17 cellular contexts compared by ENCODE assay signal in the genomic region with DNA sequence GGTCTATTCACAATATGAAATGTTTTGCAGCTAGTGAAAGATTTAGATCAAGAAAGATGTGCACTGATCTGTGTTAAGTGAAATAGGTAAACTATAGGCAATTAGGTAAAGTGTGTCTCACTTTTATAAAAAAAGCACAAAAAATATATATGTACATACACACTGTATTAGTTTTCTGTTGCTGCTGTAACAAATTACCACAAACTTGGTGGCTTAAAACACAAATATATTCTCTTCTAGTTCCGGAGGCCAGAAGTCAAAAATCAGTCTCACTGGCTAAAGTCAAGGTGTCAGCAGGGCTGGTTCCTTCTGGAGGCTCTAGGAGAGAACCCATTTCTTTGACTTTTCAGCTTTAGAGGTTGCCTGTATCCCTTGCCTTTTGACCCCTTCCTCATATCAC. TPM values are rescaled to one million over a fixed set of nuclear protein-coding genes. Genes with fewer than 3 reads are reported as not detected.
DNase-seq lines count a peak whose midpoint lies in the region; ATAC-seq and TF ChIP-seq lines count a peak whose summit lies in the region.
"Had no signal": no experiment of that assay in that cellular context is flagged by ENCODE, and none has a peak within 500 bp of the region (broad histone marks: within the 10 kb centered on the region; RNA-seq: fewer than 3 reads in every experiment).

No MANE protein-coding gene starts in this region.

- no peak for TF ChIP-seq CTCF in endothelial cell (IDR thresholded peaks at IDR 0.05; ENCODE audit: unreplicated experiment)
- no peak for TF ChIP-seq CTCF in right lobe of liver (IDR thresholded peaks at IDR 0.05)

- WGBS in right lobe of liver (ENCODE audit: insufficient coverage, low coverage, low lambda C conversion rate, missing lambda C conversion rate): no CpG with 5 or more reads among the region's 1 CpG

- H3K4me3 ChIP-seq in right lobe of liver: no peak overlapping the region
- H3K4me3 ChIP-seq: BLaER1, HAP-1 had no signal

- peak overlapping the region; percentile 57 for H3K4me3 Mint-ChIP-seq in endothelial cell (ENCODE audit: unreplicated experiment)
- H3K4me3 Mint-ChIP-seq: B cell; CD4-positive, CD25-positive, alpha-beta regulatory T cell; CD8-positive, alpha-beta T cell; HFFc6 had no signal

- peak; percentile 7 for TF ChIP-seq POLR2A in right lobe of liver (IDR thresholded peaks at IDR 0.05)

- no peak overlapping the region for H3K27ac Mint-ChIP-seq in endothelial cell (ENCODE audit: unreplicated experiment)
- H3K27ac Mint-ChIP-seq: B cell; CD4-positive, CD25-positive, alpha-beta regulatory T cell; CD8-positive, alpha-beta T cell; HFFc6 had no signal

- H3K27ac ChIP-seq in right lobe of liver: peak overlapping the region in 1 of 3 donors; percentile 10
- H3K27ac ChIP-seq: BLaER1, C4-2B had no signal

- H3K36me3 ChIP-seq in right lobe of liver: peaks cover 0 to 35% (median 14%) of the 10 kb centered on the region in 4 donors

- H3K9me3 Mint-ChIP-seq in endothelial cell (ENCODE audit: unreplicated experiment): no peaks in the 10 kb centered on the region
- H3K9me3 Mint-ChIP-seq: CD4-positive, CD25-positive, alpha-beta regulatory T cell; CD8-positive, alpha-beta T cell; HFFc6 had no signal

- intact Hi-C loops in cardiac septum (cut with DNase I) (no loop called here), Right ventricle myocardium inferior (cut with DNase I) (no loop called here), right lobe of liver (cut with DNase I) (no loop called here)

- H3K4me1 Mint-ChIP-seq in endothelial cell (ENCODE audit: unreplicated experiment): peaks cover 14% of the 10 kb centered on the region

- no peaks in the 10 kb centered on the region for H3K27me3 ChIP-seq in right lobe of liver
- H3K27me3 ChIP-seq: BLaER1 had no signal

- peaks cover 2% of the 10 kb centered on the region for H3K27me3 Mint-ChIP-seq in endothelial cell (ENCODE audit: unreplicated experiment)
- H3K27me3 Mint-ChIP-seq: B cell; CD4-positive, CD25-positive, alpha-beta regulatory T cell had no signal

- peaks cover 2 to 52% (median 33%) of the 10 kb centered on the region in 4 donors for H3K4me1 ChIP-seq in right lobe of liver
- H3K4me1 ChIP-seq: Caco-2, HAP-1 had no signal

- ATAC-seq in Right ventricle myocardium inferior (no peak), right lobe of liver (no peak), GM21515 (IDR thresholded peaks at IDR 0.05; ENCODE audit: unreplicated experiment) (no peak), GM19463 (IDR thresholded peaks at IDR 0.05; ENCODE audit: unreplicated experiment) (no peak)
- ATAC-seq: CD8-positive, alpha-beta T cell had no signal

- peaks cover 6% of the 10 kb centered on the region for H3K36me3 Mint-ChIP-seq in endothelial cell (ENCODE audit: low read depth, unreplicated experiment)

- no peaks in the 10 kb centered on the region for H3K9me3 ChIP-seq in right lobe of liver
- H3K9me3 ChIP-seq: BLaER1, Caco-2, HAP-1 had no signal

- DNase-seq in cardiac septum (ENCODE audit: low spot score) (peak; percentile 3), Right ventricle myocardium inferior (ENCODE audit: missing footprints) (no peak), endothelial cell (ENCODE audit: low spot score) (no peak), right lobe of liver (no peak)
- DNase-seq: Caco-2; CD4-positive, CD25-positive, alpha-beta regulatory T cell; CD8-positive, alpha-beta T cell; DMS153; DND-41; GOT3; HFFc6 had no signal

RNA-seq across cellular contexts. Expression of gene FAH, which starts 11.1 kb away (rescaled TPM):
- total RNA-seq in cardiac septum (25.2 TPM), Right ventricle myocardium inferior (25.5 TPM), endothelial cell (ENCODE audit: unreplicated experiment) (6.2 TPM), right lobe of liver (100 to 1,000 TPM; 164 to 250 (median 219) TPM)
